Comparison of ENCODE assay signal across 1 cellular context in genomic region chr16:29805232-29806095, GRCh38.
A peak's percentile ranks its signal among the peaks of the same experiment; 100 is the strongest.
TF ChIP-seq lines count a peak whose summit lies in the region.

No MANE protein-coding gene starts in this region.

TF ChIP-seq in GM12878, 131 proteins besides CTCF, POLR2A, EP300 and RAD21 (continued from another document):
- peak; percentile 31 for TF ChIP-seq SIX5 (IDR thresholded peaks at IDR 0.05; ENCODE audit: low read depth, low read length, severe bottlenecking)
- TF ChIP-seq YY1 (IDR thresholded peaks at IDR 0.05; ENCODE audit: low read depth, low read length), result peak; percentile 98
- peak; percentile 45 for TF ChIP-seq NRF1 (conservative IDR thresholded peaks at IDR 0.05; ENCODE audit: low read depth, low read length)
- peak; percentile 82 for TF ChIP-seq BCL3 (IDR thresholded peaks at IDR 0.05; ENCODE audit: borderline replicate concordance, insufficient read depth, low read depth, low read length, poor library complexity, severe bottlenecking)
- no peak for TF ChIP-seq EED (IDR thresholded peaks at IDR 0.05; ENCODE audit: low read depth)
- peak; percentile 21; the same call in 1 of the 2 replicates for TF ChIP-seq NR2C1 (IDR thresholded peaks at IDR 0.05)
- peak; percentile 98 for TF ChIP-seq MYB (IDR thresholded peaks at IDR 0.05; ENCODE audit: borderline replicate concordance, low read depth, low read length)
- peak; percentile 22 for TF ChIP-seq USF2 (IDR thresholded peaks at IDR 0.05; ENCODE audit: borderline replicate concordance, low read depth, low read length)
- 0 out of 2 replicates have a peak, but pooled peaks have one; percentile 33 for TF ChIP-seq TCF3 (IDR thresholded peaks at IDR 0.05; ENCODE audit: borderline replicate concordance, insufficient read depth, low read depth, low read length)
- TF ChIP-seq POU2F2 (IDR thresholded peaks at IDR 0.05; ENCODE audit: borderline replicate concordance, low read depth, low read length), result peak; percentile 71; the same call in 2 of the 3 replicates
- TF ChIP-seq NBN (IDR thresholded peaks at IDR 0.05), result 0 out of 2 replicates have a peak, but pooled peaks have one; percentile 65
- TF ChIP-seq, protein P1, sequence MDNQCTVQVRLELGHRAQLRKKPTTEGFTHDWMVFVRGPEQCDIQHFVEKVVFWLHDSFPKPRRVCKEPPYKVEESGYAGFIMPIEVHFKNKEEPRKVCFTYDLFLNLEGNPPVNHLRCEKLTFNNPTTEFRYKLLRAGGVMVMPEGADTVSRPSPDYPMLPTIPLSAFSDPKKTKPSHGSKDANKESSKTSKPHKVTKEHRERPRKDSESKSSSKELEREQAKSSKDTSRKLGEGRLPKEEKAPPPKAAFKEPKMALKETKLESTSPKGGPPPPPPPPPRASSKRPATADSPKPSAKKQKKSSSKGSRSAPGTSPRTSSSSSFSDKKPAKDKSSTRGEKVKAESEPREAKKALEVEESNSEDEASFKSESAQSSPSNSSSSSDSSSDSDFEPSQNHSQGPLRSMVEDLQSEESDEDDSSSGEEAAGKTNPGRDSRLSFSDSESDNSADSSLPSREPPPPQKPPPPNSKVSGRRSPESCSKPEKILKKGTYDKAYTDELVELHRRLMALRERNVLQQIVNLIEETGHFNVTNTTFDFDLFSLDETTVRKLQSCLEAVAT (IDR thresholded peaks at IDR 0.05), result peak; percentile 70; the same call in 1 of the 2 replicates
- TF ChIP-seq PAX8 (IDR thresholded peaks at IDR 0.05), result no peak
- TF ChIP-seq, protein P2, sequence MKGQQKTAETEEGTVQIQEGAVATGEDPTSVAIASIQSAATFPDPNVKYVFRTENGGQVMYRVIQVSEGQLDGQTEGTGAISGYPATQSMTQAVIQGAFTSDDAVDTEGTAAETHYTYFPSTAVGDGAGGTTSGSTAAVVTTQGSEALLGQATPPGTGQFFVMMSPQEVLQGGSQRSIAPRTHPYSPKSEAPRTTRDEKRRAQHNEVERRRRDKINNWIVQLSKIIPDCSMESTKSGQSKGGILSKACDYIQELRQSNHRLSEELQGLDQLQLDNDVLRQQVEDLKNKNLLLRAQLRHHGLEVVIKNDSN (IDR thresholded peaks at IDR 0.05; ENCODE audit: borderline replicate concordance, extremely low read length, insufficient read depth, low read depth, low read length), result peak; percentile 63
- TF ChIP-seq CREB1 (IDR thresholded peaks at IDR 0.05; ENCODE audit: low read depth), result no peak
- no peak for TF ChIP-seq ESRRA (IDR thresholded peaks at IDR 0.05; ENCODE audit: low read length)
- peak; percentile 74 for TF ChIP-seq CHD2 (IDR thresholded peaks at IDR 0.05; ENCODE audit: borderline replicate concordance, low read depth, low read length)
- TF ChIP-seq ZNF217 (IDR thresholded peaks at IDR 0.05), result no peak
- TF ChIP-seq, protein P3, sequence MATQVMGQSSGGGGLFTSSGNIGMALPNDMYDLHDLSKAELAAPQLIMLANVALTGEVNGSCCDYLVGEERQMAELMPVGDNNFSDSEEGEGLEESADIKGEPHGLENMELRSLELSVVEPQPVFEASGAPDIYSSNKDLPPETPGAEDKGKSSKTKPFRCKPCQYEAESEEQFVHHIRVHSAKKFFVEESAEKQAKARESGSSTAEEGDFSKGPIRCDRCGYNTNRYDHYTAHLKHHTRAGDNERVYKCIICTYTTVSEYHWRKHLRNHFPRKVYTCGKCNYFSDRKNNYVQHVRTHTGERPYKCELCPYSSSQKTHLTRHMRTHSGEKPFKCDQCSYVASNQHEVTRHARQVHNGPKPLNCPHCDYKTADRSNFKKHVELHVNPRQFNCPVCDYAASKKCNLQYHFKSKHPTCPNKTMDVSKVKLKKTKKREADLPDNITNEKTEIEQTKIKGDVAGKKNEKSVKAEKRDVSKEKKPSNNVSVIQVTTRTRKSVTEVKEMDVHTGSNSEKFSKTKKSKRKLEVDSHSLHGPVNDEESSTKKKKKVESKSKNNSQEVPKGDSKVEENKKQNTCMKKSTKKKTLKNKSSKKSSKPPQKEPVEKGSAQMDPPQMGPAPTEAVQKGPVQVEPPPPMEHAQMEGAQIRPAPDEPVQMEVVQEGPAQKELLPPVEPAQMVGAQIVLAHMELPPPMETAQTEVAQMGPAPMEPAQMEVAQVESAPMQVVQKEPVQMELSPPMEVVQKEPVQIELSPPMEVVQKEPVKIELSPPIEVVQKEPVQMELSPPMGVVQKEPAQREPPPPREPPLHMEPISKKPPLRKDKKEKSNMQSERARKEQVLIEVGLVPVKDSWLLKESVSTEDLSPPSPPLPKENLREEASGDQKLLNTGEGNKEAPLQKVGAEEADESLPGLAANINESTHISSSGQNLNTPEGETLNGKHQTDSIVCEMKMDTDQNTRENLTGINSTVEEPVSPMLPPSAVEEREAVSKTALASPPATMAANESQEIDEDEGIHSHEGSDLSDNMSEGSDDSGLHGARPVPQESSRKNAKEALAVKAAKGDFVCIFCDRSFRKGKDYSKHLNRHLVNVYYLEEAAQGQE (IDR thresholded peaks at IDR 0.05; ENCODE audit: low read depth, low read length), result 0 out of 2 replicates have a peak, but pooled peaks have one; percentile 30
- TF ChIP-seq FOXM1 (IDR thresholded peaks at IDR 0.05; ENCODE audit: low read depth, low read length), result no peak
- peak; percentile 87 for TF ChIP-seq MXI1 (IDR thresholded peaks at IDR 0.05; ENCODE audit: low read depth, low read length)
- no peak for TF ChIP-seq CBX3 (IDR thresholded peaks at IDR 0.05; ENCODE audit: borderline replicate concordance, low read depth)
- 0 out of 2 replicates have a peak, but pooled peaks have one; percentile 73 for TF ChIP-seq TARDBP (IDR thresholded peaks at IDR 0.05; ENCODE audit: borderline replicate concordance)
- no peak for TF ChIP-seq ETV6 (conservative IDR thresholded peaks at IDR 0.05 in 1 of 2, IDR thresholded peaks at IDR 0.05 in 1 of 2; ENCODE audit: borderline replicate concordance in 1 of 2, low read depth in 1 of 2)
- no peak for TF ChIP-seq MTA3 (IDR thresholded peaks at IDR 0.05; ENCODE audit: borderline replicate concordance, low read length)
- TF ChIP-seq SP1 (IDR thresholded peaks at IDR 0.05; ENCODE audit: low read depth, low read length), result peak; percentile 68
- TF ChIP-seq NR2F1 (conservative IDR thresholded peaks at IDR 0.05), result 0 out of 2 replicates have a peak, but pooled peaks have one; percentile 36
- TF ChIP-seq BHLHE40 (IDR thresholded peaks at IDR 0.05; ENCODE audit: borderline replicate concordance in 1 of 2, low read depth in 2 of 2, low read length in 1 of 2), result peak; percentile 57 to 86; a peak in 3 of 4 replicates
- TF ChIP-seq SUZ12 (IDR thresholded peaks at IDR 0.05; ENCODE audit: unreplicated experiment), result no peak
- no peak for TF ChIP-seq ZNF384 (IDR thresholded peaks at IDR 0.05; ENCODE audit: borderline replicate concordance, low read depth, low read length)
- peak; percentile 49 for TF ChIP-seq MEF2B (IDR thresholded peaks at IDR 0.05; ENCODE audit: partially characterized antibody, poor library complexity, severe bottlenecking)
- no peak for TF ChIP-seq GABPA (IDR thresholded peaks at IDR 0.05; ENCODE audit: low read depth)
- TF ChIP-seq ZNF274 (IDR thresholded peaks at IDR 0.05; ENCODE audit: insufficient read depth, insufficient read length), result no peak
- TF ChIP-seq IKZF1 (conservative IDR thresholded peaks at IDR 0.05), result peak; percentile 81
- TF ChIP-seq CBFB (IDR thresholded peaks at IDR 0.05; ENCODE audit: low read depth), result peak; percentile 66; the same call in 1 of the 2 replicates
- no peak for TF ChIP-seq CBX5 (IDR thresholded peaks at IDR 0.05; ENCODE audit: low read depth)
